ENCODE assay signal across 24 cellular contexts in genomic region chr6:36116066-36116465, GRCh38. TPM values are rescaled to one million over a fixed set of nuclear protein-coding genes. Genes with fewer than 3 reads are reported as not detected.
DNase-seq lines count a peak whose midpoint lies in the region; ATAC-seq and TF ChIP-seq lines count a peak whose summit lies in the region.
"Had no signal": no experiment of that assay in that cellular context is flagged by ENCODE, and none has a peak within 500 bp of the region (broad histone marks: within the 10 kb centered on the region; RNA-seq: fewer than 3 reads in every experiment).

No MANE protein-coding gene starts in this region.

- no peak overlapping the region for H2AFZ ChIP-seq in OCI-LY1 (ENCODE audit: low read length)

- 96 to 100% methylated on average over 1 of the region's 1 CpG for WGBS in esophagus squamous epithelium, 2 donors

- no peak overlapping the region for H3K4me3 ChIP-seq in CD4-positive, CD25-positive, alpha-beta regulatory T cell (ENCODE audit: low read depth, low read length)
- H3K4me3 ChIP-seq in OCI-LY1 (ENCODE audit: low read depth, low read length, poor library complexity, severe bottlenecking), result no peak overlapping the region
- H3K4me3 ChIP-seq in esophagus squamous epithelium, result no peak overlapping the region
- H3K4me3 ChIP-seq: lower lobe of right lung, mucosa of descending colon, sigmoid colon, SK-N-MC, stomach, transverse colon had no signal

- peak overlapping the region; percentile 68 for H3K27ac ChIP-seq in CD4-positive, CD25-positive, alpha-beta regulatory T cell (ENCODE audit: insufficient read depth, low read length, poor library complexity, severe bottlenecking)
- H3K27ac ChIP-seq in OCI-LY1 (ENCODE audit: low read depth, low read length, poor library complexity, severe bottlenecking), result peak overlapping the region; percentile 91
- H3K27ac ChIP-seq in esophagus squamous epithelium, result no peak overlapping the region
- H3K27ac ChIP-seq: lower lobe of right lung, RWPE1, sigmoid colon, SK-N-MC, stomach had no signal

- H3K4me2 ChIP-seq in OCI-LY1 (ENCODE audit: low read length), result no peak overlapping the region

- no peak for ATAC-seq in activated CD4-positive, alpha-beta T cell treated with anti-CD3 and anti-CD28 coated beads for 36 hours
- no peak for ATAC-seq in CD4-positive, CD25-positive, alpha-beta regulatory T cell (ENCODE audit: low read depth in 2 of 2)
- ATAC-seq in naive B cell (ENCODE audit: low read depth in 2 of 2), result no peak
- ATAC-seq: lower lobe of right lung, mucosa of descending colon had no signal

- no peak overlapping the region for H3K4me3 Mint-ChIP-seq in activated CD4-positive, alpha-beta T cell treated with anti-CD3 and anti-CD28 coated beads for 36 hours
- peak overlapping the region; percentile 32 to 51 (median 45) for H3K4me3 Mint-ChIP-seq in CD4-positive, CD25-positive, alpha-beta regulatory T cell
- peak overlapping the region in 6 of 8 donors; percentile 43 to 99 (median 86) for H3K4me3 Mint-ChIP-seq in naive B cell
- H3K4me3 Mint-ChIP-seq: activated T-helper 1 cell treated with anti-CD3 and anti-CD28 coated beads, Interleukin-12 subunit alpha, Interleukin-12 subunit beta, Interleukin-2, Interleukin-4 antibody, amounts not matched to agents 30 ng/mL and 10 ng/mL and 1 ng/mL, durations not matched to agents 14 hours and 24 hours and 36 hours had no signal

- no peaks in the 10 kb centered on the region for H3K27me3 ChIP-seq in CD4-positive, CD25-positive, alpha-beta regulatory T cell (ENCODE audit: control insufficient read depth, insufficient read depth, low read length)
- H3K27me3 ChIP-seq in OCI-LY1 (ENCODE audit: insufficient read depth, low read length) (no peaks in the 10 kb centered on the region), esophagus squamous epithelium (no peaks in the 10 kb centered on the region)
- H3K27me3 ChIP-seq: sigmoid colon, stomach, transverse colon had no signal

- peak overlapping the region; percentile 51 for H3K27ac Mint-ChIP-seq in activated CD4-positive, alpha-beta T cell treated with anti-CD3 and anti-CD28 coated beads for 36 hours
- H3K27ac Mint-ChIP-seq in CD4-positive, CD25-positive, alpha-beta regulatory T cell, result peak overlapping the region; percentile 68 to 100 (median 96)
- H3K27ac Mint-ChIP-seq in naive B cell, result peak overlapping the region in 5 of 6 donors; percentile 39 to 97 (median 86)
- H3K27ac Mint-ChIP-seq: progenitor cell of endocrine pancreas had no signal

- H3K4me1 ChIP-seq in CD4-positive, CD25-positive, alpha-beta regulatory T cell (ENCODE audit: control insufficient read depth, insufficient read depth, low read length, poor library complexity, severe bottlenecking), result peaks cover 77% of the 10 kb centered on the region
- peaks cover 67% of the 10 kb centered on the region for H3K4me1 ChIP-seq in OCI-LY1 (ENCODE audit: insufficient read depth, low read length, severe bottlenecking)
- H3K4me1 ChIP-seq in esophagus squamous epithelium, result peaks cover 7 to 55% (median 9%) of the 10 kb centered on the region in 3 donors

- no peaks in the 10 kb centered on the region for H3K9me3 ChIP-seq in CD4-positive, CD25-positive, alpha-beta regulatory T cell (ENCODE audit: control insufficient read depth in 2 of 2, low read length in 2 of 2)
- H3K9me3 ChIP-seq in OCI-LY1 (ENCODE audit: low read length) (no peaks in the 10 kb centered on the region), esophagus squamous epithelium (no peaks in the 10 kb centered on the region)
- H3K9me3 ChIP-seq: lower lobe of right lung, mucosa of descending colon, sigmoid colon, stomach, transverse colon had no signal

- no peaks in the 10 kb centered on the region for H3F3A ChIP-seq in OCI-LY1 (ENCODE audit: insufficient read depth, low read length)

- intact Hi-C loops in activated CD4-positive, alpha-beta T cell treated with anti-CD3 and anti-CD28 coated beads for 36 hours (cut with DNase I, micrococcal nuclease), result no loop called here
- intact Hi-C loops in esophagus squamous epithelium (cut with DNase I), result no loop called here

- H4K20me1 ChIP-seq in OCI-LY1 (ENCODE audit: insufficient read depth, low read length), result no peaks in the 10 kb centered on the region

- peaks cover 11% of the 10 kb centered on the region for H3K36me3 Mint-ChIP-seq in activated CD4-positive, alpha-beta T cell treated with anti-CD3 and anti-CD28 coated beads for 36 hours (ENCODE audit: low read depth)
- H3K36me3 Mint-ChIP-seq in CD4-positive, CD25-positive, alpha-beta regulatory T cell, result peaks cover 8% of the 10 kb centered on the region
- H3K36me3 Mint-ChIP-seq in naive B cell, result peaks cover 0 to 5% of the 10 kb centered on the region in 2 donors

- no peak for DNase-seq in activated CD4-positive, alpha-beta T cell treated with anti-CD3 and anti-CD28 coated beads for 36 hours
- no peak for DNase-seq in activated CD4-positive, alpha-beta T cell treated with anti-CD3 and anti-CD28 coated beads for 48 hours
- no peak for DNase-seq in CD4-positive, CD25-positive, alpha-beta regulatory T cell
- DNase-seq in naive B cell (no peak), esophagus squamous epithelium (lab: John Stamatoyannopoulos, UW) (no peak), SW480 (ENCODE audit: low spot score) (no peak), foreskin melanocyte (no peak)
- DNase-seq: activated naive CD8-positive, alpha-beta T cell treated with anti-CD3 and anti-CD28 coated beads, Interleukin-2, amount 10 ng/mL, durations not matched to agents 7 days and 5 days; Calu3; central memory CD4-positive, alpha-beta T cell; lower lobe of right lung; mucosa of descending colon; NCI-H1092 treated with DMSO at 0.1 percent for 48 hours; NCI-H187 treated with DMSO at 0.1 percent for 48 hours; NCI-H526 treated with DMSO at 0.1 percent for 48 hours; stimulated activated CD4-positive, alpha-beta T cell treated with anti-CD3 and anti-CD28 coated beads, Interleukin-15, amount 100 ng/mL, for 24 hours; stomach; transverse colon had no signal

- no peaks in the 10 kb centered on the region for H3K36me3 ChIP-seq in CD4-positive, CD25-positive, alpha-beta regulatory T cell (ENCODE audit: control insufficient read depth, insufficient read depth, low read length)
- H3K36me3 ChIP-seq in OCI-LY1 (ENCODE audit: insufficient read depth, low read length) (no peaks in the 10 kb centered on the region), esophagus squamous epithelium (peaks cover 0 to 55% (median 5%) of the 10 kb centered on the region in 3 donors)

- POLR2A ChIA-PET in activated CD4-positive, alpha-beta T cell treated with anti-CD3 and anti-CD28 coated beads for 36 hours (lab: Charles Lee), result interaction anchor here (0.7 kb wide), 1 partner anchor 750 kb away, joined by 20 read pairs; no protein-coding TSS in a partner anchor

- no peaks in the 10 kb centered on the region for H3K79me2 ChIP-seq in OCI-LY1 (ENCODE audit: insufficient read depth, low read length)

- no peaks in the 10 kb centered on the region for H3K27me3 Mint-ChIP-seq in activated CD4-positive, alpha-beta T cell treated with anti-CD3 and anti-CD28 coated beads for 36 hours
- H3K27me3 Mint-ChIP-seq in CD4-positive, CD25-positive, alpha-beta regulatory T cell, result no peaks in the 10 kb centered on the region
- H3K27me3 Mint-ChIP-seq in naive B cell, result no peaks in the 10 kb centered on the region
- H3K27me3 Mint-ChIP-seq: activated naive CD8-positive, alpha-beta T cell treated with anti-CD3 and anti-CD28 coated beads, Interleukin-2, amount 10 ng/mL, durations not matched to agents 7 days and 5 days; progenitor cell of endocrine pancreas had no signal

- no peak for TF ChIP-seq POLR2A in esophagus squamous epithelium (IDR thresholded peaks at IDR 0.05)

- H3K9me2 ChIP-seq in OCI-LY1 (ENCODE audit: low read depth, low read length), result no peaks in the 10 kb centered on the region

- no peak overlapping the region for H3K9ac ChIP-seq in OCI-LY1 (ENCODE audit: low read length)

- H3K9me3 Mint-ChIP-seq in activated CD4-positive, alpha-beta T cell treated with anti-CD3 and anti-CD28 coated beads for 36 hours (ENCODE audit: low read depth), result no peaks in the 10 kb centered on the region
- no peaks in the 10 kb centered on the region for H3K9me3 Mint-ChIP-seq in CD4-positive, CD25-positive, alpha-beta regulatory T cell
- no peaks in the 10 kb centered on the region for H3K9me3 Mint-ChIP-seq in naive B cell
- H3K9me3 Mint-ChIP-seq: activated naive CD8-positive, alpha-beta T cell treated with anti-CD3 and anti-CD28 coated beads, Interleukin-2, amount 10 ng/mL, durations not matched to agents 7 days and 5 days; activated T-helper 1 cell treated with anti-CD3 and anti-CD28 coated beads, Interleukin-12 subunit alpha, Interleukin-12 subunit beta, Interleukin-2, Interleukin-4 antibody, amounts not matched to agents 30 ng/mL and 10 ng/mL and 1 ng/mL, durations not matched to agents 14 hours and 24 hours and 36 hours had no signal

- CTCF ChIA-PET in activated CD4-positive, alpha-beta T cell treated with anti-CD3 and anti-CD28 coated beads for 36 hours (lab: Charles Lee), result no interaction called here

- TF ChIP-seq CTCF in OCI-LY1 (IDR thresholded peaks at IDR 0.05; ENCODE audit: low read length), result no peak
- no peak for TF ChIP-seq CTCF in esophagus squamous epithelium (IDR thresholded peaks at IDR 0.05)

- peaks cover 77% of the 10 kb centered on the region for H3K4me1 Mint-ChIP-seq in activated CD4-positive, alpha-beta T cell treated with anti-CD3 and anti-CD28 coated beads for 36 hours
- H3K4me1 Mint-ChIP-seq in CD4-positive, CD25-positive, alpha-beta regulatory T cell, result peaks cover 40 to 90% (median 82%) of the 10 kb centered on the region in 4 donors
- peaks cover 68 to 100% (median 84%) of the 10 kb centered on the region in 3 donors for H3K4me1 Mint-ChIP-seq in naive B cell

RNA-seq across cellular contexts. Expression of gene MAPK13, which starts 14.2 kb away (rescaled TPM):
- total RNA-seq in activated CD4-positive, alpha-beta T cell treated with anti-CD3 and anti-CD28 coated beads for 36 hours, result 10 to 100 TPM; 63.0 to 65.1 TPM
- 68.7 TPM for total RNA-seq in CD4-positive, CD25-positive, alpha-beta regulatory T cell
- 10 to 100 TPM; 60.7 to 75.8 (median 69.8) TPM for polyA plus RNA-seq in CD4-positive, CD25-positive, alpha-beta regulatory T cell
- 10 to 100 TPM; 23.5 to 76.5 (median 53.0) TPM for polyA plus RNA-seq in naive B cell (ENCODE audit: low read depth in 6 of 6)
- 100 to 1,000 TPM in 2 of 4 donors, 10 to 100 TPM in 2; 62.2 to 136 (median 104) TPM for total RNA-seq in esophagus squamous epithelium

Comparison
In these comparisons a context has a peak if more than half of its experiments do, and no peak if none do; other contexts are left out.
1. H3K27ac ChIP-seq: peak in CD4-positive, CD25-positive, alpha-beta regulatory T cell (single experiment) and OCI-LY1 (single experiment); none in esophagus squamous epithelium (0 of 4).
2. Peak in every context shown above with its lines, with median percentiles within 50 percentile points of each other: H3K27ac Mint-ChIP-seq.